Comparison of ENCODE assay signal across 7 cellular contexts in the genomic region with DNA sequence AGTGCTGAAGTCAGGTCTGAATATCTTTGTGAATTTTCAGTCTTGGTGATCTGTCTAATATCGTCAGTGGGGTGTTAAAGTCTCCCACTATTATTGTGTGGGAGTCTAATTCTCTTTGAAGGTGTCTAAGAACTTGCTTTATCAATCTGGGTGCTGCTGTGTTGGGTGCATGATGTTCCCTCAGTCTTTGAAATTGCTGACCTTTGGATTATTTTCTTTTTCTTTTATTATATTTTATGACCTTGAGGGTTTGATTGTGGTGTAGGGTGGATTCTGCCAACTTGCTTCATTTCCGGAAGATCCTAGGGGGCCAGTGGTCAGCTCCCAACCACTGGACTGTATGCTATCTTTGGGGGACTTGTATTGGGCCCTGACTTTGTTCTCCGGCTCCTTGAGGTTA.
"Had no signal": no experiment of that assay in that cellular context is flagged by ENCODE, and none has a peak within 500 bp of the region (broad histone marks: within the 10 kb centered on the region; RNA-seq: fewer than 3 reads in every experiment).

No MANE protein-coding gene starts in this region.

- H2AFZ ChIP-seq: GM23248 had no signal

- H3K27ac ChIP-seq: GM23248, HL-60 had no signal

- FAIRE-seq: H54 had no signal

- DNase-seq: GM23248, GOT3, H9, HCEC 1CT, KG1 had no signal

- H3K9ac ChIP-seq: GM23248 had no signal

- H3K4me3 ChIP-seq: GM23248 had no signal
